23 cellular contexts compared by ENCODE assay signal in the genomic region with DNA sequence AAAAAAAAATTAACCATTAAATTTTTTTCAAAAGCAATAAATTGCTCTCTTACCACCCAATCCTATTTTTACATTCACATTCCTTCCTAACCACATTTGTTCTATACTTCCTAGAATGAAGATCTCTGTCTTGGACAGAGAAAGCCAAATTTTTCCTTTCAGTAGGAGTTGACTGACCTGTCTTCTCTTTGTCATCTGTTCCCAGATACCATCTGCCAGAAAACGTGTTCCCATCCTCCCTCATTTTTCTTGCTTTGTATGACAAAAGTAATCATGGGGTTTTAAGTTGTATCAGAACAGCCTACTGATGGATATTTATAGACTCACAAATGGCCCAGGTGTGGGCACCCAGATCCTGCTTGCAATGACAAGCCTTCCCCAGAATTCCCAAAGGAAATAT.
"Had no signal": no experiment of that assay in that cellular context is flagged by ENCODE, and none has a peak within 500 bp of the region (broad histone marks: within the 10 kb centered on the region; RNA-seq: fewer than 3 reads in every experiment).

No MANE protein-coding gene starts in this region.

- H3K36me3 Mint-ChIP-seq: activated CD4-positive, alpha-beta memory T cell treated with anti-CD3 and anti-CD28 coated beads for 36 hours; activated naive CD4-positive, alpha-beta T cell treated with anti-CD3 and anti-CD28 coated beads, Interleukin-2, amount 10 ng/mL, durations not matched to agents 7 days and 5 days; activated naive CD4-positive, alpha-beta T cell treated with anti-CD3 and anti-CD28 coated beads, Interleukin-2, amount 50 U/mL, for 72 hours; activated naive CD8-positive, alpha-beta T cell treated with anti-CD3 and anti-CD28 coated beads, Interleukin-2, amount 10 ng/mL, durations not matched to agents 7 days and 5 days; brain had no signal

- H3K4me1 Mint-ChIP-seq: activated CD4-positive, alpha-beta T cell treated with anti-CD3 and anti-CD28 coated beads for 36 hours; activated CD4-positive, alpha-beta T cell treated with anti-CD3 and anti-CD28 coated beads, Interleukin-2, amount 10 ng/mL, durations not matched to agents 24 days and 14 days; activated naive CD4-positive, alpha-beta T cell treated with anti-CD3 and anti-CD28 coated beads, Interleukin-2, amount 10 ng/mL, durations not matched to agents 7 days and 5 days; activated naive CD8-positive, alpha-beta T cell treated with anti-CD3 and anti-CD28 coated beads, Interleukin-2, amount 10 ng/mL, durations not matched to agents 7 days and 5 days; brain had no signal

- H3K4me3 Mint-ChIP-seq: activated CD4-positive, alpha-beta memory T cell treated with anti-CD3 and anti-CD28 coated beads for 36 hours; activated CD4-positive, alpha-beta T cell treated with anti-CD3 and anti-CD28 coated beads for 36 hours; activated CD4-positive, alpha-beta T cell treated with anti-CD3 and anti-CD28 coated beads, Interleukin-2, amount 10 ng/mL, durations not matched to agents 24 days and 14 days; activated naive CD4-positive, alpha-beta T cell treated with anti-CD3 and anti-CD28 coated beads, Interleukin-2, amount 10 ng/mL, durations not matched to agents 7 days and 5 days; activated naive CD8-positive, alpha-beta T cell treated with anti-CD3 and anti-CD28 coated beads, Interleukin-2, amount 10 ng/mL, durations not matched to agents 7 days and 5 days; activated T-cell treated with anti-CD3 and anti-CD28 coated beads, Interleukin-2, amount 50 U/mL, for 24 hours; activated T-cell treated with anti-CD3 and anti-CD28 coated beads, Interleukin-2, amount 50 U/mL, for 72 hours; brain; dendritic cell treated with granulocyte-macrophage colony-stimulating factor and Interleukin-4, amounts not matched to agents 40 ng/mL and 50 ng/mL, for 4 days; effector memory CD8-positive, alpha-beta T cell had no signal

- DNase-seq: activated CD4-positive, alpha-beta memory T cell treated with anti-CD3 and anti-CD28 coated beads for 36 hours; activated CD4-positive, alpha-beta T cell treated with anti-CD3 and anti-CD28 coated beads for 36 hours; activated CD4-positive, alpha-beta T cell treated with anti-CD3 and anti-CD28 coated beads, Interleukin-2, amount 10 ng/mL, durations not matched to agents 24 days and 14 days; activated CD4-positive, CD25-positive, alpha-beta regulatory T cell; activated CD4-positive, CD25-positive, alpha-beta regulatory T cell treated with anti-CD3 and anti-CD28 coated beads, Interleukin-2, amount 50 U/mL, for 72 hours; activated CD8-positive, alpha-beta memory T cell treated with anti-CD3 and anti-CD28 coated beads, Interleukin-2, amount 50 U/mL, for 48 hours; activated gamma-delta T cell; activated naive CD4-positive, alpha-beta T cell; activated naive CD4-positive, alpha-beta T cell treated with anti-CD3 and anti-CD28 coated beads, Interleukin-2, amount 10 ng/mL, durations not matched to agents 7 days and 5 days; activated naive CD8-positive, alpha-beta T cell treated with anti-CD3 and anti-CD28 coated beads, Interleukin-2, amount 10 ng/mL, durations not matched to agents 7 days and 5 days; activated T-cell treated with anti-CD3 and anti-CD28 coated beads for 4 hours; activated T-cell treated with anti-CD3 and anti-CD28 coated beads, Interleukin-2, amount 50 U/mL, for 24 hours; activated T-cell treated with anti-CD3 and anti-CD28 coated beads, Interleukin-2, amount 50 U/mL, for 72 hours; central memory CD4-positive, alpha-beta T cell; effector CD4-positive, alpha-beta T cell; effector memory CD8-positive, alpha-beta T cell; erythroblast; foreskin keratinocyte; T-helper 2 cell had no signal

- H3K27ac Mint-ChIP-seq: activated CD4-positive, alpha-beta memory T cell treated with anti-CD3 and anti-CD28 coated beads for 36 hours; activated CD4-positive, alpha-beta T cell treated with anti-CD3 and anti-CD28 coated beads for 36 hours; activated CD4-positive, alpha-beta T cell treated with anti-CD3 and anti-CD28 coated beads, Interleukin-2, amount 10 ng/mL, durations not matched to agents 24 days and 14 days; activated naive CD4-positive, alpha-beta T cell treated with anti-CD3 and anti-CD28 coated beads, Interleukin-2, amount 10 ng/mL, durations not matched to agents 7 days and 5 days; activated naive CD4-positive, alpha-beta T cell treated with anti-CD3 and anti-CD28 coated beads, Interleukin-2, amount 50 U/mL, for 72 hours; activated naive CD8-positive, alpha-beta T cell treated with anti-CD3 and anti-CD28 coated beads, Interleukin-2, amount 10 ng/mL, durations not matched to agents 7 days and 5 days; activated T-cell treated with anti-CD3 and anti-CD28 coated beads, Interleukin-2, amount 50 U/mL, for 24 hours; activated T-cell treated with anti-CD3 and anti-CD28 coated beads, Interleukin-2, amount 50 U/mL, for 72 hours; brain; dendritic cell treated with granulocyte-macrophage colony-stimulating factor and Interleukin-4, amounts not matched to agents 40 ng/mL and 50 ng/mL, for 4 days; effector memory CD8-positive, alpha-beta T cell had no signal

- H3K9me3 Mint-ChIP-seq: activated CD4-positive, alpha-beta memory T cell treated with anti-CD3 and anti-CD28 coated beads for 36 hours; activated CD4-positive, alpha-beta T cell treated with anti-CD3 and anti-CD28 coated beads, Interleukin-2, amount 10 ng/mL, durations not matched to agents 24 days and 14 days; activated naive CD4-positive, alpha-beta T cell treated with anti-CD3 and anti-CD28 coated beads, Interleukin-2, amount 10 ng/mL, durations not matched to agents 7 days and 5 days; activated T-cell treated with anti-CD3 and anti-CD28 coated beads, Interleukin-2, amount 50 U/mL, for 24 hours; dendritic cell treated with granulocyte-macrophage colony-stimulating factor and Interleukin-4, amounts not matched to agents 40 ng/mL and 50 ng/mL, for 4 days; effector memory CD8-positive, alpha-beta T cell had no signal

- ATAC-seq: activated CD4-positive, alpha-beta T cell treated with anti-CD3 and anti-CD28 coated beads for 36 hours; activated naive CD4-positive, alpha-beta T cell treated with anti-CD3 and anti-CD28 coated beads, Interleukin-2, amount 50 U/mL, for 72 hours; activated T-cell treated with anti-CD3 and anti-CD28 coated beads, Interleukin-2, amount 50 U/mL, for 72 hours; effector memory CD8-positive, alpha-beta T cell; foreskin keratinocyte; gastroesophageal sphincter had no signal

- H3K27me3 Mint-ChIP-seq: activated CD4-positive, alpha-beta T cell treated with anti-CD3 and anti-CD28 coated beads, Interleukin-2, amount 10 ng/mL, durations not matched to agents 24 days and 14 days; activated naive CD8-positive, alpha-beta T cell treated with anti-CD3 and anti-CD28 coated beads, Interleukin-2, amount 10 ng/mL, durations not matched to agents 7 days and 5 days; activated T-cell treated with anti-CD3 and anti-CD28 coated beads, Interleukin-2, amount 50 U/mL, for 24 hours had no signal
